In genomic region chr17:8994319-8994718, GRCh38 we compare ENCODE assay signal across 9 cellular contexts. TPM values are rescaled to one million over a fixed set of nuclear protein-coding genes. Genes with fewer than 3 reads are reported as not detected.
DNase-seq lines count a peak whose midpoint lies in the region; ATAC-seq, FAIRE-seq and TF ChIP-seq lines count a peak whose summit lies in the region.
"Had no signal": no experiment of that assay in that cellular context is flagged by ENCODE, and none has a peak within 500 bp of the region (broad histone marks: within the 10 kb centered on the region; RNA-seq: fewer than 3 reads in every experiment).

No MANE protein-coding gene starts in this region.

- no peak overlapping the region for H3K27ac ChIP-seq in pancreas
- H3K27ac ChIP-seq in uterus, result no peak overlapping the region
- H3K27ac ChIP-seq: epithelial cell of prostate had no signal

- TF ChIP-seq CTCF in fibroblast of mammary gland (conservative IDR thresholded peaks at IDR 0.05; ENCODE audit: control insufficient read depth, insufficient read depth, low read depth, low read length) (peak; percentile 86), pancreas (IDR thresholded peaks at IDR 0.05) (peak in 3 of 4 donors; percentile 60 to 65 (median 62)), uterus (IDR thresholded peaks at IDR 0.05) (peak; percentile 36 to 74 (median 50))

- H3K36me3 ChIP-seq in pancreas (no peaks in the 10 kb centered on the region), uterus (no peaks in the 10 kb centered on the region)

- H3K27me3 ChIP-seq in pancreas, result no peaks in the 10 kb centered on the region
- no peaks in the 10 kb centered on the region for H3K27me3 ChIP-seq in uterus

- H3K4me3 ChIP-seq in fibroblast of mammary gland (ENCODE audit: control insufficient read depth, low read depth, low read length), result no peak overlapping the region
- H3K4me3 ChIP-seq in pancreas, result no peak overlapping the region
- H3K4me3 ChIP-seq in uterus, result no peak overlapping the region

- TF ChIP-seq POLR2A in uterus (IDR thresholded peaks at IDR 0.05), result no peak

- 53 to 75% methylated on average over 7 of the region's 7 CpGs for WGBS in pancreas, 2 donors

- intact Hi-C loops in pancreas (cut with DNase I) (no loop called here), uterus (cut with DNase I; ENCODE audit: low total_unique reads) (no loop called here)

- H3K9me3 ChIP-seq in pancreas (no peaks in the 10 kb centered on the region), uterus (no peaks in the 10 kb centered on the region)

- ATAC-seq in pancreas, result peak; percentile 46 to 90 (median 78)

- no peak for FAIRE-seq in pancreas (lab: Jason Lieb, UNC)

- H3K4me1 ChIP-seq in pancreas, result no peaks in the 10 kb centered on the region
- no peaks in the 10 kb centered on the region for H3K4me1 ChIP-seq in uterus

- DNase-seq in NCI-H2227 (lab: John Stamatoyannopoulos, UW; ENCODE audit: unreplicated experiment) (peak; percentile 43), NCI-H2227 treated with DMSO at 0.1 percent for 48 hours (lab: John Stamatoyannopoulos, UW) (no peak), NOMO-1 treated with dmso at 0.1 percent for 144 hours (lab: John Stamatoyannopoulos, UW; ENCODE audit: unreplicated experiment) (peak; percentile 4), activated T-cell treated with anti-CD3 and anti-CD28 coated beads for 24 hours (ENCODE audit: low read depth) (peak; percentile 58), fibroblast of mammary gland (ENCODE audit: low read depth) (peak; percentile 33), pancreas (peak in 5 of 6 donors; percentile 38 to 90 (median 77)), uterus (peak; percentile 34 to 76), NCI-H446 treated with DMSO at 0.1 percent for 48 hours (lab: John Stamatoyannopoulos, UW) (no peak)

RNA-seq across cellular contexts. Expression of gene NTN1, which starts 27.0 kb away (rescaled TPM):
- 1 to 10 TPM; 1.8 to 4.3 (median 2.8) TPM for total RNA-seq in pancreas
- 1 to 10 TPM; 2.2 to 2.3 TPM for polyA plus RNA-seq in pancreas
- 10 to 100 TPM in 2 of 4 donors, 1 to 10 TPM in 2; 3.3 to 19.2 (median 10.4) TPM for total RNA-seq in uterus

RNA-seq across cellular contexts. Expression of gene PIK3R5, which starts 28.8 kb away (rescaled TPM):
- total RNA-seq in pancreas (1 to 10 TPM in 5 of 6 donors, under 1 TPM in 1; 0.69 to 6.8 (median 1.7) TPM), uterus (10 to 100 TPM in 2 of 4 donors, 1 to 10 TPM in 2; 1.6 to 12.0 (median 8.4) TPM)
- 1 to 10 TPM in 1 of 2 donors, under 1 TPM in 1; 0.70 to 2.2 TPM for polyA plus RNA-seq in pancreas

Comparison
In these comparisons a context has a peak if more than half of its experiments do, and no peak if none do; other contexts are left out.
1. DNase-seq: peak in NCI-H2227 (single experiment), NOMO-1 treated with dmso at 0.1 percent for 144 hours (single experiment), activated T-cell treated with anti-CD3 and anti-CD28 coated beads for 24 hours (single experiment), fibroblast of mammary gland (single experiment), pancreas (5 of 6) and uterus (2 of 2); none in NCI-H2227 treated with DMSO at 0.1 percent for 48 hours (single experiment) and NCI-H446 treated with DMSO at 0.1 percent for 48 hours (single experiment).
2. Peak in every context shown above with its lines, with median percentiles within 50 percentile points of each other: CTCF ChIP-seq.